8 cellular contexts compared by ENCODE assay signal in the genomic region with DNA sequence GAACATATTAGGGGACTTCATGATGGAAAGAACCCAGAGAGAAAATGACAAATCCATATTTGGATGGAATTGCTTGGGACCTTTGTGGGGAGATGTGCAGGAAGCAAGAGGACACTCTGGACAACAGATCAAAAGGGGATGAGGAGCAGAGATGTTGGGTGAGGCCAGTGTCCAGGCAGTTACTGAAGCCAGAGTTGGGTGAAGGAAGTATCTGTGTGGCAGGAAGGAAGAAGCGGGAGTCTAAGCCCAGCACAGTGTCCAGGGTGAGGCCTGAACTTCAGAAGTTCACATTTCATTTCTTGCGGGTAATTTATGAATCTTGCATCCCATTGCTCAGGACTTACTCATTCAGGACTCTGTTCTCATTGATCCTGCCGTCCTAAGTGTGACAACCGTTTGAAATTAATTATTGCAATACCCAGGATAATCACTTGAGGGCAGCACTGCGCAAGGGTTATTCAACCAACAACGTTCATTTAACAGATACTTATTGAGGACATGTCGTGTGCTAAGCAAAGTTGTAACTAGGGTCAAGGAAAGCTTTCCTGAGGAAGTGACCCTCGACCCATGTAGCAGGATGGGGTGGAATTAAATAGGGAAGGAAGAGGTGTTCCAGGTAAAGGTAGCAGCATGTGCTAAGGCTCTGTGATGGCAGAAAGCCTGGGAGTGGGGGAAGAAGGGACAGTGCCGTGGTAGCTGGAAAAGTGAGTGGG.
DNase-seq lines count a peak whose midpoint lies in the region; ATAC-seq and TF ChIP-seq lines count a peak whose summit lies in the region.

No MANE protein-coding gene starts in this region.

- H3K27ac Mint-ChIP-seq in Caco-2 (ENCODE audit: unreplicated experiment) (peak overlapping the region; percentile 5), MCF 10A (ENCODE audit: low read depth, unreplicated experiment) (no peak overlapping the region)
- H3K27ac Mint-ChIP-seq in stimulated activated naive B cell treated with anti-CD40 and anti-IgM and Interleukin-4, amounts not matched to agents 10 μg/mL and 1 μg/mL and 100 μg/mL, for 72 hours = peak overlapping the region; percentile 27

- peak; percentile 63 for TF ChIP-seq CTCF in Caco-2 (IDR thresholded peaks at IDR 0.05; ENCODE audit: insufficient read depth in 1 of 2, low read depth in 1 of 2, low read length in 1 of 2, severe bottlenecking in 1 of 2, unreplicated experiment in 1 of 2)
- TF ChIP-seq CTCF in VCaP (conservative IDR thresholded peaks at IDR 0.05) = peak; percentile 71
- TF ChIP-seq CTCF in MCF 10A (IDR thresholded peaks at IDR 0.05; ENCODE audit: unreplicated experiment) = peak; percentile 64
- TF ChIP-seq CTCF in left lung (IDR thresholded peaks at IDR 0.05) = peak; percentile 51 to 55
- peak in 2 of 4 experiments; percentile 9 to 20 for TF ChIP-seq CTCF in sigmoid colon (IDR thresholded peaks at IDR 0.05)

- H3K9me3 ChIP-seq in Caco-2 = no peaks in the 10 kb centered on the region
- no peaks in the 10 kb centered on the region for H3K9me3 ChIP-seq in left lung
- peaks cover 0 to 2% (median 0%) of the 10 kb centered on the region in 4 donors for H3K9me3 ChIP-seq in sigmoid colon

- H3K27ac ChIP-seq in VCaP (no peak overlapping the region), left lung (no peak overlapping the region), sigmoid colon (no peak overlapping the region)

- no TSS peak for BruUV-seq in Caco-2 (replicated peaks; lab: Mats Ljungman, UMichigan)
- no TSS peak for BruUV-seq in MCF 10A (replicated peaks; lab: Mats Ljungman, UMichigan)

- H3K36me3 Mint-ChIP-seq in Caco-2 (ENCODE audit: insufficient read depth, unreplicated experiment) (no peaks in the 10 kb centered on the region), MCF 10A (ENCODE audit: insufficient read depth, unreplicated experiment) (no peaks in the 10 kb centered on the region)
- H3K36me3 Mint-ChIP-seq in stimulated activated naive B cell treated with anti-CD40 and anti-IgM and Interleukin-4, amounts not matched to agents 10 μg/mL and 1 μg/mL and 100 μg/mL, for 72 hours = peaks cover 0 to 10% of the 10 kb centered on the region in 2 donors

- H3K4me1 Mint-ChIP-seq in Caco-2 (ENCODE audit: low read depth, unreplicated experiment) = peaks cover 11% of the 10 kb centered on the region
- H3K4me1 Mint-ChIP-seq in MCF 10A (ENCODE audit: insufficient read depth, unreplicated experiment) = peaks cover 15% of the 10 kb centered on the region
- peaks cover 14 to 28% of the 10 kb centered on the region in 2 donors for H3K4me1 Mint-ChIP-seq in stimulated activated naive B cell treated with anti-CD40 and anti-IgM and Interleukin-4, amounts not matched to agents 10 μg/mL and 1 μg/mL and 100 μg/mL, for 72 hours

- H3K4me1 ChIP-seq in Caco-2 (0 out of 2 replicates have a peak, but pooled peaks cover 5% of the 10 kb centered on the region), left lung (peaks cover 9 to 13% of the 10 kb centered on the region in 2 donors), sigmoid colon (no peaks in the 10 kb centered on the region)

- DNase-seq in Caco-2 = peak; percentile 55 to 83
- peak; percentile 16 for DNase-seq in NCI-H1105 (lab: John Stamatoyannopoulos, UW)
- peak; percentile 76 for DNase-seq in MCF 10A (ENCODE audit: unreplicated experiment)
- DNase-seq in left lung = no peak
- peak; percentile 51 for DNase-seq in stimulated activated naive B cell treated with anti-CD40 and anti-IgM and Interleukin-4, amounts not matched to agents 10 μg/mL and 1 μg/mL and 100 μg/mL, for 72 hours
- DNase-seq in sigmoid colon = no peak

- CTCF ChIA-PET in Caco-2 (lab: Charles Lee) (interaction anchor here (0.8 to 1.2 kb wide), 2 partner anchors 63 to 115 kb away, joined by 3 to 15 read pairs; partner anchors contain the start of gene CMTM8), MCF 10A (lab: Yijun Ruan, JAX) (interaction anchor here (0.5 to 4.4 kb wide), 45 partner anchors 9 to 1736 kb away, joined by 3 to 41 read pairs (median 4); no protein-coding TSS in a partner anchor)

- TF ChIP-seq EP300 in sigmoid colon (IDR thresholded peaks at IDR 0.05) = no peak

- POLR2A ChIA-PET in Caco-2 (lab: Charles Lee) = no interaction called here
- POLR2A ChIA-PET in MCF 10A (lab: Yijun Ruan, JAX) = interaction anchor here (0.6 to 1.2 kb wide), 3 partner anchors 9 to 269 kb away, joined by 3 to 4 read pairs (median 3); no protein-coding TSS in a partner anchor

- no peaks in the 10 kb centered on the region for H3K9me3 Mint-ChIP-seq in Caco-2 (ENCODE audit: unreplicated experiment)
- no peaks in the 10 kb centered on the region for H3K9me3 Mint-ChIP-seq in MCF 10A (ENCODE audit: unreplicated experiment)
- no peaks in the 10 kb centered on the region for H3K9me3 Mint-ChIP-seq in stimulated activated naive B cell treated with anti-CD40 and anti-IgM and Interleukin-4, amounts not matched to agents 10 μg/mL and 1 μg/mL and 100 μg/mL, for 72 hours

- H3K27me3 ChIP-seq in Caco-2 (replicated peaks; ENCODE audit: control insufficient read depth, insufficient read depth, low read length) = no peaks in the 10 kb centered on the region
- H3K27me3 ChIP-seq in left lung = no peaks in the 10 kb centered on the region
- no peaks in the 10 kb centered on the region for H3K27me3 ChIP-seq in sigmoid colon

- intact Hi-C loops in Caco-2 (cut with micrococcal nuclease; ENCODE audit: unreplicated experiment) = loop anchor here (1.0 to 5.0 kb wide), 3 partner anchors 119 to 290 kb away; no protein-coding TSS in a partner anchor
- intact Hi-C loops in MCF 10A (cut with micrococcal nuclease) = loop anchor here (1.0 to 2.0 kb wide), 3 partner anchors 72 to 163 kb away; no protein-coding TSS in a partner anchor
- intact Hi-C loops in left lung (cut with DNase I) = loop anchor here in 1 of 2 donors (5.0 to 10.0 kb wide), 2 partner anchors 118 to 160 kb away; no protein-coding TSS in a partner anchor
- intact Hi-C loops in sigmoid colon (cut with DNase I) = no loop called here

- TF ChIP-seq POLR2A in sigmoid colon (IDR thresholded peaks at IDR 0.05) = no peak

- H3K4me3 ChIP-seq in Caco-2 (ENCODE audit: low read depth, low read length) (peak overlapping the region; percentile 6; the same call in 1 of the 2 replicates), left lung (no peak overlapping the region), sigmoid colon (no peak overlapping the region)

- H3K4me3 Mint-ChIP-seq in Caco-2 (ENCODE audit: unreplicated experiment) (peak overlapping the region; percentile 35), MCF 10A (ENCODE audit: unreplicated experiment) (no peak overlapping the region)
- peak overlapping the region; percentile 37 to 42 for H3K4me3 Mint-ChIP-seq in stimulated activated naive B cell treated with anti-CD40 and anti-IgM and Interleukin-4, amounts not matched to agents 10 μg/mL and 1 μg/mL and 100 μg/mL, for 72 hours

- ATAC-seq in GM21619 (IDR thresholded peaks at IDR 0.05; ENCODE audit: unreplicated experiment) = peak; percentile 43
- ATAC-seq in left lung = peak; percentile 91
- peak; percentile 65 to 66 for ATAC-seq in stimulated activated naive B cell treated with anti-CD40 and anti-IgM and Interleukin-4, amounts not matched to agents 10 μg/mL and 1 μg/mL and 100 μg/mL, for 72 hours (replicated peaks)

- WGBS in sigmoid colon, 2 donors = 8 to 18% methylated on average over 9 of the region's 9 CpGs

- H3K36me3 ChIP-seq in Caco-2 (ENCODE audit: control insufficient read depth, insufficient read depth, low read length) (no peaks in the 10 kb centered on the region), left lung (no peaks in the 10 kb centered on the region), sigmoid colon (no peaks in the 10 kb centered on the region)

- H3K27me3 Mint-ChIP-seq in Caco-2 (ENCODE audit: insufficient read depth, unreplicated experiment) (no peaks in the 10 kb centered on the region), MCF 10A (ENCODE audit: insufficient read depth, unreplicated experiment) (no peaks in the 10 kb centered on the region)
- peaks cover 0 to 8% of the 10 kb centered on the region in 2 donors for H3K27me3 Mint-ChIP-seq in stimulated activated naive B cell treated with anti-CD40 and anti-IgM and Interleukin-4, amounts not matched to agents 10 μg/mL and 1 μg/mL and 100 μg/mL, for 72 hours

Comparison
In these comparisons a context has a peak if more than half of its experiments do, and no peak if none do; other contexts are left out.
1. DNase-seq: peak in Caco-2 (2 of 2), NCI-H1105 (single experiment), MCF 10A (single experiment) and stimulated activated naive B cell treated with anti-CD40 and anti-IgM and Interleukin-4, amounts not matched to agents 10 μg/mL and 1 μg/mL and 100 μg/mL, for 72 hours (single experiment); none in left lung (0 of 2) and sigmoid colon (single experiment).
2. Peak in every context shown above with its lines, with median percentiles within 50 percentile points of each other: ATAC-seq.